In the genomic region with DNA sequence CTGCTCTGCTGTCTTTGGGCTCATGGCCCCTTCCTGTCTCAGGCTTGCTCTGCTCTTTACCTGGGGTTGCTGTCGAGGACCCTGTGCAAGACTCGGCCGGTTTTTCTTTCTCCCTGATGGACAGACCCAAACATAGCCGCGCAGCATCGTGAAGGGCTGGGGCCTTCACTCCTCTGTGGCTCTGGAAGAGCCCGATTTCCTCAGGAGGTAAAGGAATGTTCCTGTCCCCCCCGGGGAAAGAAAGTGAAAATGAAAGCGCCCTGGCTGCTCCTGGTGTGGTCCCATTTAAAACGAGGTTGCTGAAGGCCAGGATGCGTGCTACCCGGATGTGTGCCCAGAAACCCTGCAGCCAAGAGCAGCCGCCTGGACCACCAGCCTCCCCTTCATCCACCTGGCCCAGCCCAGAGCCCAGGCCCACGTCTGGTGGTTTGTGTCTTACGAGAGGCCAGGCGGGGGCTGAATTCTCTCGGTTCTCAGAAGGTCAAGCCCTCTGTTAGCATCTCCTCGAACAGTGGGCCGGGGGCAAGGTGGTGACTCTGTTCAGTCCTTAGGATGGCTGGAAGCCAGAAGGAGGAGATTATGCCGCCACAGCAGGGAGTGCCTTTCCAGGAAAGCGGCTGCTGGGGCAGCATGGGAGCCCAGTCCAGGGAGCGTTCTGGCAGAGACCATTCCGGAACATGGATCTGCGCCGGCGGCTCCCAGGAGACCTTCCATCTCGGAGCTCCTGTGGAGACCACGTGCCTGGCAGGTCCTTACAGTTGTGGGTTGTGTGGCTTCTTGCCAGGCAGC, we compare ENCODE assay signal across 8 cellular contexts. TPM values are rescaled to one million over a fixed set of nuclear protein-coding genes. Genes with fewer than 3 reads are reported as not detected.
DNase-seq lines count a peak whose midpoint lies in the region; ATAC-seq and TF ChIP-seq lines count a peak whose summit lies in the region.

No MANE protein-coding gene starts in this region.

- H3K23ac ChIP-seq in trophoblast cell (ENCODE audit: low read length): no peak overlapping the region

- no peaks in the 10 kb centered on the region for H3K9me3 ChIP-seq in BLaER1
- H3K9me3 ChIP-seq in trophoblast cell (ENCODE audit: insufficient read depth, low read depth, low read length): peaks cover 2% of the 10 kb centered on the region

- peaks cover 14% of the 10 kb centered on the region for H3K9me3 Mint-ChIP-seq in glutamatergic neuron (ENCODE audit: unreplicated experiment)

- H3K14ac ChIP-seq in trophoblast cell (ENCODE audit: low read length): peak overlapping the region; percentile 91

- H3K4me2 ChIP-seq in BLaER1 (peak overlapping the region; percentile 91), trophoblast cell (ENCODE audit: low read length) (peak overlapping the region; percentile 97)

- H3K9ac ChIP-seq in BLaER1 (peak overlapping the region; percentile 90), trophoblast cell (ENCODE audit: low read length) (peak overlapping the region; percentile 98)

- TF ChIP-seq CTCF in glutamatergic neuron (IDR thresholded peaks at IDR 0.05; ENCODE audit: partially characterized antibody, unreplicated experiment): no peak

- H3K36me3 ChIP-seq in BLaER1 (peaks cover 15% of the 10 kb centered on the region), trophoblast cell (ENCODE audit: control insufficient read depth in 1 of 2, insufficient read depth in 2 of 2, low read length in 2 of 2) (peaks cover 22 to 26% of the 10 kb centered on the region in 2 experiments)

- no peak overlapping the region for H2BK120ac ChIP-seq in trophoblast cell (ENCODE audit: insufficient read depth, low read length, poor library complexity)

- H2AK5ac ChIP-seq in trophoblast cell (ENCODE audit: low read length): peak overlapping the region; percentile 49

- H3K27me3 ChIP-seq in BLaER1: no peaks in the 10 kb centered on the region
- H3K27me3 ChIP-seq in trophoblast cell (ENCODE audit: insufficient read depth, low read length): no peaks in the 10 kb centered on the region

- H4K12ac ChIP-seq in trophoblast cell (ENCODE audit: low read depth, low read length): no peak overlapping the region

- H3K4me1 Mint-ChIP-seq in glutamatergic neuron (ENCODE audit: low read depth, unreplicated experiment): peaks cover 12% of the 10 kb centered on the region

- peaks cover 13% of the 10 kb centered on the region for H3K27me3 Mint-ChIP-seq in glutamatergic neuron (ENCODE audit: unreplicated experiment)

- H3K4ac ChIP-seq in trophoblast cell (ENCODE audit: low read depth, low read length): peak overlapping the region; percentile 85

- peak overlapping the region; percentile 89 for H4K8ac ChIP-seq in trophoblast cell (ENCODE audit: low read depth, low read length)

- no peak overlapping the region for H2BK5ac ChIP-seq in trophoblast cell (ENCODE audit: low read depth, low read length, poor library complexity)

- no CpG with 5 or more reads among the region's 28 CpGs for WGBS in trophoblast cell (ENCODE audit: extremely low coverage, insufficient coverage, insufficient read length)

- H4K20me1 ChIP-seq in BLaER1: peaks cover 61% of the 10 kb centered on the region

- peak overlapping the region; percentile 90 for H3K27ac ChIP-seq in BLaER1
- no peak overlapping the region for H3K27ac ChIP-seq in trophoblast cell (ENCODE audit: low read depth, low read length)

- H3K4me1 ChIP-seq in BLaER1: peaks cover 82% of the 10 kb centered on the region
- peaks cover 9 to 20% of the 10 kb centered on the region in 2 experiments for H3K4me1 ChIP-seq in trophoblast cell (ENCODE audit: control insufficient read depth in 1 of 2, insufficient read depth in 2 of 2, low read length in 2 of 2)

- H2AFZ ChIP-seq in trophoblast cell (ENCODE audit: insufficient read depth, low read length, poor library complexity): peak overlapping the region; percentile 32

- H4K91ac ChIP-seq in trophoblast cell (ENCODE audit: low read depth, low read length): peak overlapping the region; percentile 89

- peaks cover 32% of the 10 kb centered on the region for H3K79me2 ChIP-seq in trophoblast cell (ENCODE audit: control insufficient read depth, insufficient read depth, low read length, poor library complexity)

- DNase-seq in HT-29 (ENCODE audit: low spot score) (peak; percentile 59), glutamatergic neuron (no peak), trophoblast cell (peak; percentile 36 to 53)
- DNase-seq in activated T-cell treated with anti-CD3 and anti-CD28 coated beads, Interleukin-2, amount 50 U/mL, for 48 hours: peak; percentile 50

- peaks cover 10% of the 10 kb centered on the region for H3K79me1 ChIP-seq in trophoblast cell (ENCODE audit: low read length)

- ATAC-seq in GM18519 (IDR thresholded peaks at IDR 0.05; ENCODE audit: low FRiP score, unreplicated experiment) (no peak), GM18861 (IDR thresholded peaks at IDR 0.05; ENCODE audit: unreplicated experiment) (no peak), HG03095 (IDR thresholded peaks at IDR 0.05; ENCODE audit: unreplicated experiment) (no peak)

- no peaks in the 10 kb centered on the region for H3K36me3 Mint-ChIP-seq in glutamatergic neuron (ENCODE audit: unreplicated experiment)

- no peak overlapping the region for H2BK12ac ChIP-seq in trophoblast cell (ENCODE audit: low read length)

- H3K4me3 Mint-ChIP-seq in glutamatergic neuron (ENCODE audit: unreplicated experiment): peak overlapping the region; percentile 93

- peak overlapping the region; percentile 75 for H3K27ac Mint-ChIP-seq in glutamatergic neuron (ENCODE audit: unreplicated experiment)

- H3K4me3 ChIP-seq in BLaER1: peak overlapping the region; percentile 94
- H3K4me3 ChIP-seq in trophoblast cell (ENCODE audit: low read depth, low read length): peak overlapping the region; percentile 99

- H3K18ac ChIP-seq in trophoblast cell (ENCODE audit: low read length): no peak overlapping the region

RNA-seq across cellular contexts. Expression of a gene that starts 1.2 kb away (rescaled TPM):
- 608 and 613 TPM in 2 replicates for total RNA-seq in HT-29 (2014; rRNA removed; shearing (Covaris generic))
- total RNA-seq in glutamatergic neuron (ENCODE audit: unreplicated experiment): 128 TPM
- 235 and 242 TPM in 2 replicates for polyA plus RNA-seq in trophoblast cell (2013)

RNA-seq across cellular contexts. Expression of a gene that starts 8.5 kb away (rescaled TPM):
- total RNA-seq in HT-29 (2014; rRNA removed; shearing (Covaris generic)): 45.3 and 48.4 TPM in 2 replicates
- total RNA-seq in glutamatergic neuron (ENCODE audit: unreplicated experiment): 3.0 TPM
- 0.38 and 0.51 TPM in 2 replicates for polyA plus RNA-seq in trophoblast cell (2013)

RNA-seq across cellular contexts. Expression of a gene that starts 24.3 kb away (rescaled TPM):
- 16.5 and 30.4 TPM in 2 replicates for total RNA-seq in HT-29 (2014; rRNA removed; shearing (Covaris generic))
- 7.7 TPM for total RNA-seq in glutamatergic neuron (ENCODE audit: unreplicated experiment)
- 1.2 and 1.4 TPM in 2 replicates for polyA plus RNA-seq in trophoblast cell (2013)

RNA-seq across cellular contexts. Expression of a gene that starts 32.2 kb away (rescaled TPM):
- total RNA-seq in HT-29 (2014; rRNA removed; shearing (Covaris generic)): 158 and 201 TPM in 2 replicates
- 61.5 TPM for total RNA-seq in glutamatergic neuron (ENCODE audit: unreplicated experiment)
- polyA plus RNA-seq in trophoblast cell (2013): 87.0 and 91.4 TPM in 2 replicates

RNA-seq across cellular contexts. Expression of a gene that starts 38.2 kb away (rescaled TPM):
- total RNA-seq in HT-29 (2014; rRNA removed; shearing (Covaris generic)): 30.3 and 38.4 TPM in 2 replicates
- total RNA-seq in glutamatergic neuron (ENCODE audit: unreplicated experiment): 21.9 TPM
- polyA plus RNA-seq in trophoblast cell (2013): 17.6 and 18.1 TPM in 2 replicates

Comparison
In these comparisons a context has a peak if more than half of its experiments do, and no peak if none do; other contexts are left out.
1. RNA of a gene that starts 8.5 kb away (total RNA-seq): 45.3 to 48.4 TPM in HT-29; 3.0 TPM in glutamatergic neuron (single experiment); every median in the first group is over 10 times any median in the second.